17 cellular contexts compared by ENCODE assay signal in the genomic region with DNA sequence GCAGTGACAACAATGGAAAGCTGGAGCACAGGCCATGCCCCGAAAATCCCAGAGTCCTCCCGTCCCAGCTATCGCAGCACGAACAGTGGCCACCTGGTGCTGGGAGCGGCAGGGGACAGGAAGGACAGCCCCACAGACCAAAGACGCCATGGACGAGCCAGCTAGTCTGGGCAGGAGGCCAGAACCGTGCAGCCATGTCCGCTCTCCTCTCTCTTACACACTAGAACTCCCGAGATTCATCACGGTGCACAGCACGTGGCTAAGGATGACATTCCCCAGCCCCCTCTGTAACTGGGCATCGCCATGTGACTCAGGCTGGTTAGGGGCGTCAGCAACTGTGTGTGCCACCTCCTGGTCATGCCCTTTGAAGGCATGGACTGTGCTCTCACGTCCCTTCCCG. TPM values are rescaled to one million over a fixed set of nuclear protein-coding genes. Genes with fewer than 3 reads are reported as not detected.
DNase-seq lines count a peak whose midpoint lies in the region; ATAC-seq and TF ChIP-seq lines count a peak whose summit lies in the region.
"Had no signal": no experiment of that assay in that cellular context is flagged by ENCODE, and none has a peak within 500 bp of the region (broad histone marks: within the 10 kb centered on the region; RNA-seq: fewer than 3 reads in every experiment).

No MANE protein-coding gene starts in this region.

- BruUV-seq in MCF 10A (replicated peaks; lab: Mats Ljungman, UMichigan): no TSS peak

- H3K27me3 Mint-ChIP-seq in MCF 10A (ENCODE audit: insufficient read depth, unreplicated experiment): no peaks in the 10 kb centered on the region
- H3K27me3 Mint-ChIP-seq: stimulated activated naive CD8-positive, alpha-beta T cell treated with anti-CD3 and anti-CD28 coated beads, Interleukin-15, amount 100 ng/mL, for 72 hours had no signal

- H3K27me3 ChIP-seq in DND-41 (ENCODE audit: insufficient read depth, low read length, poor library complexity) (no peaks in the 10 kb centered on the region), SJCRH30 (no peaks in the 10 kb centered on the region)

- peaks cover 10% of the 10 kb centered on the region for H3K36me3 Mint-ChIP-seq in MCF 10A (ENCODE audit: insufficient read depth, unreplicated experiment)

- H4K20me1 ChIP-seq in DND-41 (ENCODE audit: insufficient read depth, low read length): no peaks in the 10 kb centered on the region

- H3K4me1 ChIP-seq in DND-41 (ENCODE audit: insufficient read depth, low read length) (peaks cover 72% of the 10 kb centered on the region), SJCRH30 (peaks cover 10% of the 10 kb centered on the region; the same call in 1 of the 2 replicates)
- H3K4me1 ChIP-seq: prostate gland had no signal

- ATAC-seq in DND-41 (ENCODE audit: insufficient read depth, low read depth) (no peak), left cardiac atrium (peak; percentile 33 to 36), sciatic nerve (peak; percentile 52)
- ATAC-seq: stimulated activated naive CD8-positive, alpha-beta T cell treated with anti-CD3 and anti-CD28 coated beads, Interleukin-15, amount 100 ng/mL, for 72 hours had no signal

- peak overlapping the region; percentile 57 for H3K27ac ChIP-seq in DND-41 (ENCODE audit: low read length)
- H3K27ac ChIP-seq in SJCRH30: peak overlapping the region; percentile 20; the same call in 1 of the 2 replicates
- H3K27ac ChIP-seq: prostate gland had no signal

- no peak overlapping the region for H3K4me3 Mint-ChIP-seq in MCF 10A (ENCODE audit: unreplicated experiment)
- H3K4me3 Mint-ChIP-seq: stimulated activated naive CD8-positive, alpha-beta T cell treated with anti-CD3 and anti-CD28 coated beads, Interleukin-15, amount 100 ng/mL, for 72 hours had no signal

- H3K4me2 ChIP-seq in DND-41 (ENCODE audit: insufficient read depth, low read length): no peak overlapping the region

- no peaks in the 10 kb centered on the region for H3K4me1 Mint-ChIP-seq in MCF 10A (ENCODE audit: insufficient read depth, unreplicated experiment)

- no peaks in the 10 kb centered on the region for H3K9me3 Mint-ChIP-seq in MCF 10A (ENCODE audit: unreplicated experiment)
- H3K9me3 Mint-ChIP-seq: stimulated activated naive CD8-positive, alpha-beta T cell treated with anti-CD3 and anti-CD28 coated beads, Interleukin-15, amount 100 ng/mL, for 72 hours had no signal

- POLR2A ChIA-PET in GM10248 (lab: Yijun Ruan, JAX) (no interaction called here), MCF 10A (lab: Yijun Ruan, JAX) (no interaction called here)

- H3K9me3 ChIP-seq in DND-41 (ENCODE audit: insufficient read depth, low read length, severe bottlenecking): no peaks in the 10 kb centered on the region
- H3K9me3 ChIP-seq in SJCRH30 (replicated peaks): no peaks in the 10 kb centered on the region
- H3K9me3 ChIP-seq: prostate gland had no signal

- intact Hi-C loops in left cardiac atrium (cut with DNase I): loop anchor here in 1 of 2 donors (10.0 kb wide), 1 partner anchor 91 kb away; a partner anchor contains a TSS
- intact Hi-C loops in sciatic nerve (cut with DNase I): no loop called here
- intact Hi-C loops in MCF 10A (cut with micrococcal nuclease): no loop called here

- H3K4me3 ChIP-seq in DND-41 (ENCODE audit: low read depth in 1 of 2, low read length in 2 of 2): no peak overlapping the region
- no peak overlapping the region for H3K4me3 ChIP-seq in SJCRH30
- H3K4me3 ChIP-seq: prostate gland had no signal

- TF ChIP-seq CTCF in DND-41 (IDR thresholded peaks at IDR 0.05; ENCODE audit: borderline replicate concordance, extremely low read depth, low read length, poor library complexity, severe bottlenecking) (no peak), GM10248 (IDR thresholded peaks at IDR 0.05; ENCODE audit: control extremely low read depth, extremely low read depth, low read depth, missing control alignments) (no peak), MCF 10A (IDR thresholded peaks at IDR 0.05; ENCODE audit: unreplicated experiment) (no peak)

- H3K36me3 ChIP-seq in DND-41 (ENCODE audit: insufficient read depth, low read length) (peaks cover 32% of the 10 kb centered on the region), SJCRH30 (0 out of 2 replicates have a peak, but pooled peaks cover 2% of the 10 kb centered on the region)
- H3K36me3 ChIP-seq: prostate gland had no signal

- DNase-seq in DND-41 (no peak), SJCRH30 (peak; percentile 43 to 54), left cardiac atrium (peak; percentile 74), sciatic nerve (ENCODE audit: low spot score) (no peak), GM10248 (ENCODE audit: extremely low spot score) (no peak), DMS114 treated with DMSO at 0.1 percent for 48 hours (lab: John Stamatoyannopoulos, UW; ENCODE audit: unreplicated experiment) (no peak), MCF 10A (ENCODE audit: unreplicated experiment) (no peak), D341Med (ENCODE audit: low spot score) (no peak)
- DNase-seq: activated CD8-positive, alpha-beta memory T cell treated with anti-CD3 and anti-CD28 coated beads for 24 hours; activated gamma-delta T cell treated with Interleukin-2 at 50 U/mL for 16 hours; central memory CD4-positive, alpha-beta T cell; NCI-H510A treated with DMSO at 0.1 percent for 48 hours; stimulated activated naive CD8-positive, alpha-beta T cell treated with anti-CD3 and anti-CD28 coated beads, Interleukin-15, amount 100 ng/mL, for 72 hours had no signal

- peaks cover 38% of the 10 kb centered on the region for H3K79me2 ChIP-seq in DND-41 (ENCODE audit: insufficient read depth, low read length)

- CTCF ChIA-PET in GM10248 (lab: Yijun Ruan, JAX) (interaction anchor here (2.0 kb wide), 1 partner anchor 123 kb away, joined by 5 read pairs; no protein-coding TSS in a partner anchor), MCF 10A (lab: Yijun Ruan, JAX) (no interaction called here)

- H2AFZ ChIP-seq in DND-41 (ENCODE audit: low read depth, low read length): no peak overlapping the region

- no peak overlapping the region for H3K9ac ChIP-seq in DND-41 (ENCODE audit: low read depth, low read length)

- no peak overlapping the region for H3K27ac Mint-ChIP-seq in MCF 10A (ENCODE audit: low read depth, unreplicated experiment)
- H3K27ac Mint-ChIP-seq: stimulated activated naive CD8-positive, alpha-beta T cell treated with anti-CD3 and anti-CD28 coated beads, Interleukin-15, amount 100 ng/mL, for 72 hours had no signal

RNA-seq across cellular contexts. Expression of a gene that starts 4.6 kb away (rescaled TPM):
- 9.0 and 12.1 TPM in 2 replicates for total RNA-seq in SJCRH30 (2014; rRNA removed; shearing (Covaris generic))
- total RNA-seq in left cardiac atrium (1 to 10 TPM; 8.1 to 8.2 TPM), sciatic nerve (6.8 TPM), MCF 10A (2022) (6.3 and 9.0 TPM in 2 replicates)

RNA-seq across cellular contexts. Expression of a gene that starts 17.6 kb away (rescaled TPM):
- total RNA-seq in SJCRH30 (2014; rRNA removed; shearing (Covaris generic)): 0.02 TPM in 1 of 2 replicates, not detected in the other
- total RNA-seq in left cardiac atrium (under 1 TPM; 0.12 to 0.13 TPM), sciatic nerve (0.18 TPM), MCF 10A (2022) (not detected in 2 replicates)
- total RNA-seq: epithelial cell of proximal tubule, HT-29, RPMI7951 had no signal

RNA-seq across cellular contexts. Expression of a gene that starts 22.3 kb away (rescaled TPM):
- 13.2 and 18.0 TPM in 2 replicates for total RNA-seq in SJCRH30 (2014; rRNA removed; shearing (Covaris generic))
- total RNA-seq in left cardiac atrium (10 to 100 TPM; 22.7 to 23.1 TPM), sciatic nerve (25.7 TPM), MCF 10A (2022) (16.7 and 17.8 TPM in 2 replicates)

RNA-seq across cellular contexts. Expression of a gene that starts 51.2 kb away (rescaled TPM):
- 48.1 and 57.8 TPM in 2 replicates for total RNA-seq in SJCRH30 (2014; rRNA removed; shearing (Covaris generic))
- total RNA-seq in left cardiac atrium (under 1 TPM; 0.24 to 0.94 TPM), sciatic nerve (0.49 TPM), MCF 10A (2022) (12.7 and 19.9 TPM in 2 replicates)

Comparison
In these comparisons a context has a peak if more than half of its experiments do, and no peak if none do; other contexts are left out.
1. DNase-seq: peak in SJCRH30 (2 of 2) and left cardiac atrium (single experiment); none in DND-41 (single experiment), sciatic nerve (single experiment), GM10248 (single experiment), DMS114 treated with DMSO at 0.1 percent for 48 hours (single experiment), MCF 10A (single experiment) and D341Med (single experiment).